In genomic region chr20:59042796-59043621, GRCh38 we compare ENCODE assay signal across 8 cellular contexts. TPM values are rescaled to one million over a fixed set of nuclear protein-coding genes. Genes with fewer than 3 reads are reported as not detected.
DNase-seq lines count a peak whose midpoint lies in the region; ATAC-seq and TF ChIP-seq lines count a peak whose summit lies in the region.

No MANE protein-coding gene starts in this region.

- peak; percentile 92 for ATAC-seq in GM21360 (IDR thresholded peaks at IDR 0.05; ENCODE audit: unreplicated experiment)
- ATAC-seq in activated CD8-positive, alpha-beta memory T cell treated with anti-CD3 and anti-CD28 coated beads, Interleukin-2, amount 10 ng/mL, durations not matched to agents 7 days and 5 days: peak; percentile 97

- peak overlapping the region; percentile 92 for H3K4me3 Mint-ChIP-seq in activated CD8-positive, alpha-beta memory T cell treated with anti-CD3 and anti-CD28 coated beads, Interleukin-2, amount 10 ng/mL, durations not matched to agents 7 days and 5 days
- H3K4me3 Mint-ChIP-seq in mesothelial cell of epicardium: peak overlapping the region; percentile 84

- no peak overlapping the region for H3K4me3 ChIP-seq in endocrine pancreas (ENCODE audit: control insufficient read depth, insufficient read depth, low read length)

- peak overlapping the region; percentile 85 for H3K27ac Mint-ChIP-seq in activated CD8-positive, alpha-beta memory T cell treated with anti-CD3 and anti-CD28 coated beads, Interleukin-2, amount 10 ng/mL, durations not matched to agents 7 days and 5 days
- no peak overlapping the region for H3K27ac Mint-ChIP-seq in mesothelial cell of epicardium

- no peaks in the 10 kb centered on the region for H3K27me3 Mint-ChIP-seq in activated CD8-positive, alpha-beta memory T cell treated with anti-CD3 and anti-CD28 coated beads, Interleukin-2, amount 10 ng/mL, durations not matched to agents 7 days and 5 days
- H3K27me3 Mint-ChIP-seq in mesothelial cell of epicardium (ENCODE audit: low read depth): no peaks in the 10 kb centered on the region

- H3K27me3 ChIP-seq in endocrine pancreas (ENCODE audit: control insufficient read depth, insufficient read depth, low read length): no peaks in the 10 kb centered on the region

- peaks cover 48% of the 10 kb centered on the region for H3K4me1 Mint-ChIP-seq in activated CD8-positive, alpha-beta memory T cell treated with anti-CD3 and anti-CD28 coated beads, Interleukin-2, amount 10 ng/mL, durations not matched to agents 7 days and 5 days
- peaks cover 31% of the 10 kb centered on the region for H3K4me1 Mint-ChIP-seq in mesothelial cell of epicardium

- H3K9me3 ChIP-seq in endocrine pancreas (ENCODE audit: control insufficient read depth, low read length): no peaks in the 10 kb centered on the region

- TF ChIP-seq CTCF in mesothelial cell of epicardium (IDR thresholded peaks at IDR 0.05; ENCODE audit: unreplicated experiment): no peak

- CTCF ChIA-PET in activated CD8-positive, alpha-beta memory T cell treated with anti-CD3 and anti-CD28 coated beads, Interleukin-2, amount 10 ng/mL, durations not matched to agents 7 days and 5 days (lab: Charles Lee): interaction anchor here (0.9 to 1.8 kb wide), 7 partner anchors 9 to 392 kb away, joined by 3 to 8 read pairs (median 5); partner anchors contain the start of genes ATP5F1E and STX16

- peaks cover 16% of the 10 kb centered on the region for H3K36me3 Mint-ChIP-seq in activated CD8-positive, alpha-beta memory T cell treated with anti-CD3 and anti-CD28 coated beads, Interleukin-2, amount 10 ng/mL, durations not matched to agents 7 days and 5 days
- peaks cover 6% of the 10 kb centered on the region for H3K36me3 Mint-ChIP-seq in mesothelial cell of epicardium

- no peaks in the 10 kb centered on the region for H3K36me3 ChIP-seq in endocrine pancreas (ENCODE audit: control insufficient read depth, insufficient read depth, low read length)

- H3K9me3 Mint-ChIP-seq in activated CD8-positive, alpha-beta memory T cell treated with anti-CD3 and anti-CD28 coated beads, Interleukin-2, amount 10 ng/mL, durations not matched to agents 7 days and 5 days (ENCODE audit: low read depth): no peaks in the 10 kb centered on the region
- no peaks in the 10 kb centered on the region for H3K9me3 Mint-ChIP-seq in mesothelial cell of epicardium

- peak overlapping the region; percentile 31 for H3K9ac ChIP-seq in endocrine pancreas (ENCODE audit: control insufficient read depth, insufficient read depth, low read length)

- H3K4me1 ChIP-seq in endocrine pancreas (ENCODE audit: control insufficient read depth, insufficient read depth, low read length): peaks cover 6% of the 10 kb centered on the region

- DNase-seq in COLO829 (ENCODE audit: low spot score) (peak; percentile 99), HT-29 (ENCODE audit: low spot score) (peak; percentile 99), NOMO-1 (lab: John Stamatoyannopoulos, UW; ENCODE audit: unreplicated experiment in 2 of 2) (peak; percentile 84 to 95), mesothelial cell of epicardium (ENCODE audit: low spot score in 2 of 2, unreplicated experiment in 2 of 2) (peak; percentile 83 to 88)
- peak; percentile 95 for DNase-seq in activated CD8-positive, alpha-beta memory T cell treated with anti-CD3 and anti-CD28 coated beads, Interleukin-2, amount 10 ng/mL, durations not matched to agents 7 days and 5 days
- DNase-seq in stimulated activated CD8-positive, alpha-beta memory T cell treated with anti-CD3 and anti-CD28 coated beads, Interleukin-15, amount 100 ng/mL, for 24 hours (ENCODE audit: low read depth): peak; percentile 91

RNA-seq across cellular contexts. Expression of gene PRELID3B, which starts 0.4 kb away (rescaled TPM):
- 129 and 139 TPM in 2 replicates for total RNA-seq in HT-29 (2014; rRNA removed; shearing (Covaris generic))
- 100 to 1,000 TPM in 1 of 2 experiments, 10 to 100 TPM in 1; 80.4 to 104 TPM for total RNA-seq in activated CD8-positive, alpha-beta memory T cell treated with anti-CD3 and anti-CD28 coated beads, Interleukin-2, amount 10 ng/mL, durations not matched to agents 7 days and 5 days
- total RNA-seq in mesothelial cell of epicardium: 44.9 to 45.5 TPM (median 45.2 TPM) in 3 replicates

RNA-seq across cellular contexts. Expression of gene ATP5F1E, which starts 10.9 kb away (rescaled TPM):
- total RNA-seq in HT-29 (2014; rRNA removed; shearing (Covaris generic)): 45.1 and 47.4 TPM in 2 replicates
- 10 to 100 TPM; 78.3 to 80.8 TPM for total RNA-seq in activated CD8-positive, alpha-beta memory T cell treated with anti-CD3 and anti-CD28 coated beads, Interleukin-2, amount 10 ng/mL, durations not matched to agents 7 days and 5 days
- 46.7 to 52.7 TPM (median 47.8 TPM) in 3 replicates for total RNA-seq in mesothelial cell of epicardium

RNA-seq across cellular contexts. Expression of gene TUBB1, which starts 23.8 kb away (rescaled TPM):
- 0.03 and 0.13 TPM in 2 replicates for total RNA-seq in HT-29 (2014; rRNA removed; shearing (Covaris generic))
- total RNA-seq in activated CD8-positive, alpha-beta memory T cell treated with anti-CD3 and anti-CD28 coated beads, Interleukin-2, amount 10 ng/mL, durations not matched to agents 7 days and 5 days: not detected
- not detected in 3 replicates for total RNA-seq in mesothelial cell of epicardium

RNA-seq across cellular contexts. Expression of gene CTSZ, which starts 36.0 kb away (rescaled TPM):
- total RNA-seq in HT-29 (2014; rRNA removed; shearing (Covaris generic)): 420 and 441 TPM in 2 replicates
- total RNA-seq in activated CD8-positive, alpha-beta memory T cell treated with anti-CD3 and anti-CD28 coated beads, Interleukin-2, amount 10 ng/mL, durations not matched to agents 7 days and 5 days: 10 to 100 TPM; 39.6 to 48.0 TPM
- total RNA-seq in mesothelial cell of epicardium: 65.3 to 67.7 TPM (median 65.3 TPM) in 3 replicates
